ENCODE assay signal across 12 cellular contexts in genomic region chr1:35449334-35450008, GRCh38.
DNase-seq lines count a peak whose midpoint lies in the region; ATAC-seq, FAIRE-seq and TF ChIP-seq lines count a peak whose summit lies in the region.
"Had no signal": no experiment of that assay in that cellular context is flagged by ENCODE, and none has a peak within 500 bp of the region (broad histone marks: within the 10 kb centered on the region; RNA-seq: fewer than 3 reads in every experiment).

No MANE protein-coding gene starts in this region.

- no peaks in the 10 kb centered on the region for H3K9me1 ChIP-seq in endothelial cell of umbilical vein (replicated peaks; ENCODE audit: control insufficient read depth, extremely low read depth, insufficient read depth, low read length)

- FAIRE-seq in endothelial cell of umbilical vein (lab: Jason Lieb, UNC) (no peak), pancreas (lab: Jason Lieb, UNC) (no peak)

- TF ChIP-seq CTCF in RWPE2 (IDR thresholded peaks at IDR 0.05; ENCODE audit: poor library complexity, severe bottlenecking) (no peak), endothelial cell of umbilical vein (IDR thresholded peaks at IDR 0.05; ENCODE audit: extremely low read depth in 1 of 2, insufficient read depth in 1 of 2, low read depth in 1 of 2, low read length in 2 of 2) (no peak), pancreas (IDR thresholded peaks at IDR 0.05) (no peak)

- H3K4me1 ChIP-seq in RWPE2 (ENCODE audit: insufficient read depth, poor library complexity, severe bottlenecking) (peaks cover 18% of the 10 kb centered on the region), endothelial cell of umbilical vein (ENCODE audit: control insufficient read depth, extremely low read depth, insufficient read depth, low read length) (peaks cover 19% of the 10 kb centered on the region), pancreas (peaks cover 22 to 52% (median 37%) of the 10 kb centered on the region in 3 donors)

- no peak for TF ChIP-seq POLR2A in endothelial cell of umbilical vein (IDR thresholded peaks at IDR 0.05; ENCODE audit: low read depth, low read length)

- H2AFZ ChIP-seq in endothelial cell of umbilical vein (ENCODE audit: low read depth, low read length): no peak overlapping the region

- ATAC-seq in RWPE2 (ENCODE audit: low read depth) (peak; percentile 81), HG03196 (IDR thresholded peaks at IDR 0.05; ENCODE audit: unreplicated experiment) (no peak), pancreas (no peak)
- ATAC-seq: activated CD8-positive, alpha-beta memory T cell treated with anti-CD3 and anti-CD28 coated beads, Interleukin-2, amount 10 ng/mL, durations not matched to agents 7 days and 5 days had no signal

- H3K4me3 ChIP-seq in RWPE2 (ENCODE audit: severe bottlenecking): no peak overlapping the region
- H3K4me3 ChIP-seq in endothelial cell of umbilical vein (replicated peaks in 1 of 3; ENCODE audit: insufficient read depth in 1 of 3, low read depth in 1 of 3, low read length in 3 of 3): no peak overlapping the region
- no peak overlapping the region for H3K4me3 ChIP-seq in pancreas

- no peak overlapping the region for H3K9ac ChIP-seq in endothelial cell of umbilical vein (replicated peaks; ENCODE audit: extremely low read depth, insufficient read depth, low read length)

- peaks cover 2% of the 10 kb centered on the region for H4K20me1 ChIP-seq in endothelial cell of umbilical vein (replicated peaks; ENCODE audit: control insufficient read depth, extremely low read depth, insufficient read depth, low read length)

- H3K27ac ChIP-seq in RWPE2 (ENCODE audit: poor library complexity, severe bottlenecking): peak overlapping the region; percentile 46
- H3K27ac ChIP-seq in endothelial cell of umbilical vein (ENCODE audit: insufficient read depth, low read depth, low read length): no peak overlapping the region
- H3K27ac ChIP-seq in pancreas: peak overlapping the region in 1 of 4 donors; percentile 20

- no peak overlapping the region for H3K4me2 ChIP-seq in endothelial cell of umbilical vein (ENCODE audit: insufficient read depth, low read length)

- DNase-seq in Daoy (ENCODE audit: low read depth): peak; percentile 80
- DNase-seq in RWPE2 (ENCODE audit: low spot score): no peak
- DNase-seq in endothelial cell of umbilical vein (ENCODE audit: low read depth, low spot score): no peak
- peak; percentile 77 for DNase-seq in renal cortical epithelial cell (ENCODE audit: low read depth)
- no peak for DNase-seq in SIG-M5 treated with dmso at 0.1 percent for 504 hours (lab: John Stamatoyannopoulos, UW; ENCODE audit: unreplicated experiment)
- DNase-seq in pancreas: no peak
- no peak for DNase-seq in SW480 (ENCODE audit: low spot score)
- DNase-seq: activated CD8-positive, alpha-beta memory T cell treated with anti-CD3 and anti-CD28 coated beads, Interleukin-2, amount 10 ng/mL, durations not matched to agents 7 days and 5 days; aorta; DMS 273 treated with DMSO at 0.1 percent for 48 hours; NCI-H446 had no signal

- 85 to 86% methylated on average over 7 of the region's 7 CpGs for WGBS in pancreas, 2 donors

- BruUV-seq in endothelial cell of umbilical vein (replicated peaks; lab: Mats Ljungman, UMichigan): no TSS peak

- peaks cover 47% of the 10 kb centered on the region for H3K36me3 ChIP-seq in RWPE2 (ENCODE audit: low read depth)
- H3K36me3 ChIP-seq in endothelial cell of umbilical vein (ENCODE audit: control insufficient read depth in 2 of 2, extremely low read depth in 1 of 2, insufficient read depth in 2 of 2, low read length in 2 of 2): peaks cover 3 to 6% of the 10 kb centered on the region in 2 experiments
- peaks cover 0 to 31% (median 14%) of the 10 kb centered on the region in 3 donors for H3K36me3 ChIP-seq in pancreas

- no peaks in the 10 kb centered on the region for H3K9me3 ChIP-seq in RWPE2 (ENCODE audit: severe bottlenecking)
- H3K9me3 ChIP-seq in endothelial cell of umbilical vein (replicated peaks; ENCODE audit: control insufficient read depth, insufficient read depth, low read length): no peaks in the 10 kb centered on the region
- no peaks in the 10 kb centered on the region for H3K9me3 ChIP-seq in pancreas

- H3K27me3 ChIP-seq in RWPE2 (ENCODE audit: insufficient read depth, poor library complexity, severe bottlenecking): no peaks in the 10 kb centered on the region
- H3K27me3 ChIP-seq in endothelial cell of umbilical vein (ENCODE audit: control insufficient read depth in 2 of 2, insufficient read depth in 2 of 2, low read length in 2 of 2): no peaks in the 10 kb centered on the region
- H3K27me3 ChIP-seq in pancreas: no peaks in the 10 kb centered on the region

- POLR2A ChIA-PET in endothelial cell of umbilical vein (lab: Charles Lee): no interaction called here

- intact Hi-C loops in endothelial cell of umbilical vein (cut with micrococcal nuclease) (loop anchor here (2.0 kb wide), 2 partner anchors 57 to 107 kb away; partner anchors contain the start of genes KIAA0319L and NCDN), pancreas (cut with DNase I) (loop anchor here in 2 of 3 donors (5.0 to 10.0 kb wide), 2 partner anchors 113 to 275 kb away; no protein-coding TSS in a partner anchor)

- no peaks in the 10 kb centered on the region for H3K79me2 ChIP-seq in endothelial cell of umbilical vein (ENCODE audit: control insufficient read depth, insufficient read depth, low read length)

- CTCF ChIA-PET in endothelial cell of umbilical vein (lab: Charles Lee): interaction anchor here (1.2 to 10.0 kb wide), 8 partner anchors 9 to 326 kb away, joined by 3 to 363 read pairs (median 32); partner anchors contain the start of genes CLSPN, KIAA0319L and NCDN

- dilution Hi-C loops in endothelial cell of umbilical vein (cut with MboI; ENCODE audit: extremely low pct_ligation_motif_present, low sequenced_read_pairs): no loop called here

TF ChIP-seq in endothelial cell of umbilical vein, 7 proteins besides CTCF, POLR2A, EP300 and RAD21:
- TF ChIP-seq GATA2 (IDR thresholded peaks at IDR 0.05; ENCODE audit: insufficient read depth, insufficient read length, low read depth, low read length): no peak
- peak; percentile 55 for TF ChIP-seq FOS (IDR thresholded peaks at IDR 0.05; ENCODE audit: borderline replicate concordance, insufficient read depth, low read length)

Comparison
In these comparisons a context has a peak if more than half of its experiments do, and no peak if none do; other contexts are left out.
1. DNase-seq: peak in Daoy (single experiment) and renal cortical epithelial cell (single experiment); none in RWPE2 (single experiment), endothelial cell of umbilical vein (single experiment), SIG-M5 treated with dmso at 0.1 percent for 504 hours (single experiment), pancreas (0 of 6) and SW480 (single experiment).